In genomic region chr12:6873094-6874006, GRCh38 we compare ENCODE assay signal across 8 cellular contexts.
DNase-seq lines count a peak whose midpoint lies in the region; ATAC-seq lines count a peak whose summit lies in the region.

A gene with protein sequence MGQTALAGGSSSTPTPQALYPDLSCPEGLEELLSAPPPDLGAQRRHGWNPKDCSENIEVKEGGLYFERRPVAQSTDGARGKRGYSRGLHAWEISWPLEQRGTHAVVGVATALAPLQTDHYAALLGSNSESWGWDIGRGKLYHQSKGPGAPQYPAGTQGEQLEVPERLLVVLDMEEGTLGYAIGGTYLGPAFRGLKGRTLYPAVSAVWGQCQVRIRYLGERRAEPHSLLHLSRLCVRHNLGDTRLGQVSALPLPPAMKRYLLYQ (minus strand): TSS chr12:6873303. CDS start chr12:6872901, 402 bp downstream.

- peak within 1 kb of the TSS; percentile 46; the same call in 1 of the 2 replicates for H3K27ac ChIP-seq in SK-N-MC

- peak; percentile 87 for DNase-seq in GM04504 (ENCODE audit: low read depth)
- peak; percentile 91 for DNase-seq in NCI-H1092 (lab: John Stamatoyannopoulos, UW)
- no peak for DNase-seq in SK-N-MC (ENCODE audit: low read depth, low spot score)
- peak; percentile 99 for DNase-seq in activated naive CD4-positive, alpha-beta T cell treated with anti-CD3 and anti-CD28 coated beads, Interleukin-2, amount 10 ng/mL, durations not matched to agents 7 days and 5 days
- DNase-seq in germinal center (ENCODE audit: low spot score) = peak; percentile 95
- peak; percentile 55 to 96 (median 88) for DNase-seq in nucleus accumbens (lab: John Stamatoyannopoulos, UW)
- DNase-seq in superior temporal gyrus (ENCODE audit: extremely low spot score) = peak; percentile 89

- peak within 1 kb of the TSS; percentile 93 for H3K4me3 ChIP-seq in SK-N-MC

- ATAC-seq in HG02588 (IDR thresholded peaks at IDR 0.05; ENCODE audit: unreplicated experiment) = peak; percentile 78

- H3K9me3 Mint-ChIP-seq in activated naive CD4-positive, alpha-beta T cell treated with anti-CD3 and anti-CD28 coated beads, Interleukin-2, amount 10 ng/mL, durations not matched to agents 7 days and 5 days = no peaks in the 10 kb centered on the region

- H3K9ac ChIP-seq in SK-N-MC (ENCODE audit: insufficient read length) = peak within 1 kb of the TSS; percentile 85

- no peaks in the 10 kb centered on the region for H3K9me3 ChIP-seq in SK-N-MC (ENCODE audit: low read depth, low read length)

- peak within 1 kb of the TSS; percentile 90 for H3K4me3 Mint-ChIP-seq in activated naive CD4-positive, alpha-beta T cell treated with anti-CD3 and anti-CD28 coated beads, Interleukin-2, amount 10 ng/mL, durations not matched to agents 7 days and 5 days

- peaks cover 21% of the 10 kb centered on the region for H3K36me3 ChIP-seq in SK-N-MC (ENCODE audit: insufficient read depth, low read length)

- peaks cover 56% of the 10 kb centered on the region for H3K36me3 Mint-ChIP-seq in activated naive CD4-positive, alpha-beta T cell treated with anti-CD3 and anti-CD28 coated beads, Interleukin-2, amount 10 ng/mL, durations not matched to agents 7 days and 5 days

- H3K27me3 Mint-ChIP-seq in activated naive CD4-positive, alpha-beta T cell treated with anti-CD3 and anti-CD28 coated beads, Interleukin-2, amount 10 ng/mL, durations not matched to agents 7 days and 5 days = no peaks in the 10 kb centered on the region

- CTCF ChIA-PET in activated naive CD4-positive, alpha-beta T cell treated with anti-CD3 and anti-CD28 coated beads, Interleukin-2, amount 10 ng/mL, durations not matched to agents 7 days and 5 days (lab: Charles Lee) = interaction anchor here (0.7 to 4.3 kb wide), 31 partner anchors 9 to 265 kb away, joined by 3 to 35 read pairs (median 5); partner anchors contain the start of genes C12orf57, C1RL, CDCA3 and P3H3

- H3K27ac Mint-ChIP-seq in activated naive CD4-positive, alpha-beta T cell treated with anti-CD3 and anti-CD28 coated beads, Interleukin-2, amount 10 ng/mL, durations not matched to agents 7 days and 5 days = peak within 1 kb of the TSS; percentile 93

- H3K4me1 Mint-ChIP-seq in activated naive CD4-positive, alpha-beta T cell treated with anti-CD3 and anti-CD28 coated beads, Interleukin-2, amount 10 ng/mL, durations not matched to agents 7 days and 5 days = peaks cover 57% of the 10 kb centered on the region
